In genomic region chr2:94982661-94983060, GRCh38 we compare ENCODE assay signal across 18 cellular contexts. TPM values are rescaled to one million over a fixed set of nuclear protein-coding genes. Genes with fewer than 3 reads are reported as not detected.
DNase-seq lines count a peak whose midpoint lies in the region; ATAC-seq and TF ChIP-seq lines count a peak whose summit lies in the region.
"Had no signal": no experiment of that assay in that cellular context is flagged by ENCODE, and none has a peak within 500 bp of the region (broad histone marks: within the 10 kb centered on the region; RNA-seq: fewer than 3 reads in every experiment).

No MANE protein-coding gene starts in this region.

- no peak for TF ChIP-seq CTCF in choroid plexus epithelial cell (conservative IDR thresholded peaks at IDR 0.05; ENCODE audit: low read depth, low read length)

- DNase-seq in EH (ENCODE audit: low read depth) (peak; percentile 33), M059J (ENCODE audit: low read depth) (peak; percentile 80), choroid plexus epithelial cell (ENCODE audit: low read depth) (peak; percentile 7), myocyte (ENCODE audit: low read depth) (peak; percentile 25), NCI-H345 (lab: John Stamatoyannopoulos, UW) (no peak), retina (no peak)
- DNase-seq: activated CD4-positive, alpha-beta T cell treated with anti-CD3 and anti-CD28 coated beads for 1 hour; activated naive CD8-positive, alpha-beta T cell treated with anti-CD3 and anti-CD28 coated beads for 36 hours; GF-D8; naive thymus-derived CD4-positive, alpha-beta T cell; NCI-H187 treated with DMSO at 0.1 percent for 48 hours; NCI-H524 treated with DMSO at 0.1 percent for 48 hours; RPMI8226; T-helper 1 cell had no signal

- no peak overlapping the region for H3K4me3 ChIP-seq in choroid plexus epithelial cell (ENCODE audit: low read depth, low read length)

- ATAC-seq in GM19455 (IDR thresholded peaks at IDR 0.05; ENCODE audit: unreplicated experiment) = no peak
- no peak for ATAC-seq in GM21717 (IDR thresholded peaks at IDR 0.05; ENCODE audit: unreplicated experiment)
- ATAC-seq: CD8-positive, alpha-beta T cell; naive thymus-derived CD4-positive, alpha-beta T cell had no signal

RNA-seq across cellular contexts. Expression of gene MAL, which starts 42.8 kb away (rescaled TPM):
- 11.3 and 14.7 TPM in 2 replicates for total RNA-seq in M059J (2014; rRNA removed; shearing (Covaris generic))
- total RNA-seq in myocyte = 1.6 and 2.2 TPM in 2 replicates
- 2.5 TPM for polyA plus RNA-seq in myocyte (2012)
- total RNA-seq: endothelial cell of umbilical vein had no signal
- polyA plus RNA-seq: endothelial cell of umbilical vein had no signal

Comparison
In these comparisons a context has a peak if more than half of its experiments do, and no peak if none do; other contexts are left out.
1. DNase-seq: peak in EH (single experiment), M059J (single experiment), choroid plexus epithelial cell (single experiment) and myocyte (single experiment); none in NCI-H345 (single experiment) and retina (single experiment).